Comparison of ENCODE assay signal across 8 cellular contexts in the genomic region with DNA sequence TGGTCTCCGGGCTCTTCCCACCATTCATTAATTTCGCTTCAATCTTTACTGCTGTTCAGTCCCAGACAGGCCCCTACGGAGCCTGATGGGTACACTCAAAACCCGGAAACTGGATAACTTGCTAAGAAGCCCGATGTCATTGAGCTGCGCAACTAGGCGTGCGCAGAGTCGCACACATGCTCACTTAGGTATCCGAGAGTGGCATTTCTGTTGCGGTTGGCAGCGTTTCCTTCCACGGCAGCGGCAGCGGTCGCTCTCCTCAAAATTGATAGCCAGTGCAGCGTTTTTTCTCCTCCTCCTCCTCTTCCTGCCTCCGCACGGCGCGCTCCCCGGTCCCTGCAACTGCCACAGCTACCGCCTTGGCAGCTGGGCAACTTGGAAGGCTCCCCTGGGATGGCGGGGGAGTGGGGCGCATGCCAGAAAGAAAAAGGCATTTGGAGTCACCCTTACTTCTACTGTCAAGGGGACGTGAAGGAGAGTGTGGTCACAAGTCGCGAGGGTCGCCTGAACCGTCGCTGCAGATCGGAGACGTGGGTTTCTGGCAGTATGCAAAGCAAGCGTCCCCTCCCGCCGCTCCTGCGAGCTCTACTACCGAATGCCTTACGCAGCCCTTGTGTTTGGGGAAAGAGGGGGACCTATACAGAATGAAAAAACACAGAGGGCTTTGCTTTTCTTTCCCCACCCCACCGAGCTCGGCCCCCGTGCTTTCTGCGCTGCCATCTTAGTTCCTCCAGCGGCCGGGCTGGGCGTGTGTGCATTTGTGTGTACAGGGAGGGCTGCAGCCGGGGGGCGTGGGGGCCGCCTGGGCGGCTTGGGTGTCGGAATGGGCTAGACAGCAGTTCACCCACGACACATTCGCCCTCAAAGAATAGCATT. TPM values are rescaled to one million over a fixed set of nuclear protein-coding genes. Genes with fewer than 3 reads are reported as not detected.
DNase-seq lines count a peak whose midpoint lies in the region; ATAC-seq and TF ChIP-seq lines count a peak whose summit lies in the region.

No MANE protein-coding gene starts in this region.

- H3K9me3 ChIP-seq in ES-I3 (ENCODE audit: control insufficient read depth, insufficient read depth, low read length) (no peaks in the 10 kb centered on the region), H9 (ENCODE audit: control insufficient read depth, low read depth, low read length) (no peaks in the 10 kb centered on the region), neural cell (ENCODE audit: low read length) (no peaks in the 10 kb centered on the region)

- H2AK5ac ChIP-seq in H9 (ENCODE audit: insufficient read length, low read length) = no peak overlapping the region

- peaks cover 29% of the 10 kb centered on the region for H3K27me3 Mint-ChIP-seq in H9 (ENCODE audit: low read depth)
- no peaks in the 10 kb centered on the region for H3K27me3 Mint-ChIP-seq in stimulated activated naive CD8-positive, alpha-beta T cell treated with anti-CD3 and anti-CD28 coated beads, Interleukin-15, amount 100 ng/mL, for 72 hours

- ATAC-seq in stimulated activated naive CD8-positive, alpha-beta T cell treated with anti-CD3 and anti-CD28 coated beads, Interleukin-15, amount 100 ng/mL, for 72 hours = peak; percentile 77

- no peak overlapping the region for H4K91ac ChIP-seq in H9 (ENCODE audit: insufficient read length, low read depth, low read length)

- H3K4me3 Mint-ChIP-seq in H9 = peak overlapping the region; percentile 86 to 95
- peak overlapping the region; percentile 86 to 99 for H3K4me3 Mint-ChIP-seq in stimulated activated naive CD8-positive, alpha-beta T cell treated with anti-CD3 and anti-CD28 coated beads, Interleukin-15, amount 100 ng/mL, for 72 hours

- no peak overlapping the region for H3K18ac ChIP-seq in H9 (ENCODE audit: insufficient read length, low read depth, low read length)

- peak overlapping the region; percentile 8; the same call in 1 of the 2 replicates for H3K14ac ChIP-seq in H9 (ENCODE audit: insufficient read depth, low read length)

- H3K27ac ChIP-seq in H9 (ENCODE audit: insufficient read length, low read depth, low read length) = no peak overlapping the region
- H3K27ac ChIP-seq in neural cell (ENCODE audit: low read length) = peak overlapping the region; percentile 97

- peak overlapping the region; percentile 83 for H2AFZ ChIP-seq in H9 (ENCODE audit: low read length)
- peak overlapping the region; percentile 95 for H2AFZ ChIP-seq in neural cell (ENCODE audit: low read depth, low read length)

- TF ChIP-seq CTCF in H9 (conservative IDR thresholded peaks at IDR 0.05) (no peak), foreskin fibroblast (IDR thresholded peaks at IDR 0.05; ENCODE audit: low read depth, low read length) (no peak), neural cell (IDR thresholded peaks at IDR 0.05; ENCODE audit: poor library complexity, severe bottlenecking) (no peak)

- no peak overlapping the region for H3K56ac ChIP-seq in H9 (ENCODE audit: insufficient read length, low read depth, low read length)

- peak; percentile 50 for TF ChIP-seq RAD21 in neural cell (conservative IDR thresholded peaks at IDR 0.05)

- H3K27me3 ChIP-seq in H9 (ENCODE audit: insufficient read depth, low read length) (peaks cover 3% of the 10 kb centered on the region; the same call in 1 of the 2 replicates), neural cell (ENCODE audit: insufficient read depth, low read depth, low read length) (no peaks in the 10 kb centered on the region)

- H2BK15ac ChIP-seq in H9 (ENCODE audit: low read depth, low read length) = no peak overlapping the region

- no peak overlapping the region for H4K8ac ChIP-seq in H9 (replicated peaks; ENCODE audit: insufficient read length, low read depth, low read length)

- WGBS in H9 (ENCODE audit: extremely low coverage, insufficient read length, low lambda C conversion rate) = no CpG with 5 or more reads among the region's 53 CpGs

- no peak overlapping the region for H2BK12ac ChIP-seq in H9 (ENCODE audit: insufficient read length, low read depth, low read length)

- H3K79me2 ChIP-seq in H9 (ENCODE audit: insufficient read depth, low read length) (no peaks in the 10 kb centered on the region; the same call in 1 of the 2 replicates), neural cell (replicated peaks; ENCODE audit: insufficient read depth, low read length) (peaks cover 14% of the 10 kb centered on the region)

- H3K4me1 ChIP-seq in ES-I3 (ENCODE audit: insufficient read depth, low read length) = peaks cover 5% of the 10 kb centered on the region; the same call in 1 of the 2 replicates
- no peaks in the 10 kb centered on the region for H3K4me1 ChIP-seq in H9 (ENCODE audit: insufficient read depth, low read length)

- no peak overlapping the region for H2BK120ac ChIP-seq in H9 (ENCODE audit: low read depth, low read length, poor library complexity, severe bottlenecking)

- peak overlapping the region; percentile 88 for H3K9ac ChIP-seq in ES-I3 (ENCODE audit: low read depth, low read length)
- peak overlapping the region; percentile 56 for H3K9ac ChIP-seq in H9 (ENCODE audit: extremely low read depth, insufficient read length, low read length)
- peak overlapping the region; percentile 90 for H3K9ac ChIP-seq in neural cell (ENCODE audit: low read length)

- H2BK20ac ChIP-seq in H9 (ENCODE audit: low read depth, low read length, poor library complexity, severe bottlenecking) = no peak overlapping the region

- no peaks in the 10 kb centered on the region for H3K36me3 Mint-ChIP-seq in H9 (ENCODE audit: insufficient read depth in 1 of 3, low read depth in 3 of 3)

- TF ChIP-seq EP300 in neural cell (conservative IDR thresholded peaks at IDR 0.05; ENCODE audit: poor library complexity, severe bottlenecking) = peak; percentile 74

- no peak overlapping the region for H4K5ac ChIP-seq in H9 (ENCODE audit: insufficient read length, low read depth, low read length)

- H3K23ac ChIP-seq in H9 (ENCODE audit: insufficient read length, low read depth, low read length) = no peak overlapping the region

- peaks cover 7% of the 10 kb centered on the region for H3F3A ChIP-seq in neural cell (ENCODE audit: insufficient read depth, low read length, poor library complexity, severe bottlenecking)

- H3K9me2 ChIP-seq in neural cell (ENCODE audit: insufficient read depth, low read length) = no peaks in the 10 kb centered on the region

- peaks cover 18% of the 10 kb centered on the region for H3K23me2 ChIP-seq in H9 (ENCODE audit: insufficient read length, low read depth, low read length, poor library complexity, severe bottlenecking)

- H3K4me2 ChIP-seq in H9 (ENCODE audit: insufficient read depth, insufficient read length, low read length) (peak overlapping the region; percentile 72), neural cell (ENCODE audit: low read length) (peak overlapping the region; percentile 78)

- DNase-seq in H9 (peak; percentile 80), M059J (ENCODE audit: low read depth) (peak; percentile 95), foreskin fibroblast (peak; percentile 98)
- peak; percentile 95 for DNase-seq in activated effector memory CD4-positive, alpha-beta T cell treated with anti-CD3 and anti-CD28 coated beads, Interleukin-2, amount 50 U/mL, for 16 hours
- peak; percentile 90 to 94 for DNase-seq in stimulated activated naive CD8-positive, alpha-beta T cell treated with anti-CD3 and anti-CD28 coated beads, Interleukin-15, amount 100 ng/mL, for 72 hours

- no peaks in the 10 kb centered on the region for H3K79me1 ChIP-seq in H9 (ENCODE audit: insufficient read depth, low read depth, low read length, poor library complexity, severe bottlenecking)

- H3K4ac ChIP-seq in H9 (ENCODE audit: low read depth, low read length) = no peak overlapping the region

- peak; percentile 88 for TF ChIP-seq POLR2A in Raji (IDR thresholded peaks at IDR 0.05; ENCODE audit: insufficient read depth, low read depth, low read length)

- H3K27ac Mint-ChIP-seq in H9 = peak overlapping the region; percentile 71 to 87 (median 85); a peak in 4 of 7 replicates
- peak overlapping the region; percentile 98 to 100 for H3K27ac Mint-ChIP-seq in stimulated activated naive CD8-positive, alpha-beta T cell treated with anti-CD3 and anti-CD28 coated beads, Interleukin-15, amount 100 ng/mL, for 72 hours

- H4K20me1 ChIP-seq in H9 (ENCODE audit: control insufficient read depth, insufficient read depth, insufficient read length) = no peaks in the 10 kb centered on the region
- peaks cover 4% of the 10 kb centered on the region for H4K20me1 ChIP-seq in neural cell (ENCODE audit: insufficient read depth)

- H3K9me3 Mint-ChIP-seq in H9 = no peaks in the 10 kb centered on the region
- H3K9me3 Mint-ChIP-seq in stimulated activated naive CD8-positive, alpha-beta T cell treated with anti-CD3 and anti-CD28 coated beads, Interleukin-15, amount 100 ng/mL, for 72 hours = no peaks in the 10 kb centered on the region

- no peak overlapping the region for H3T11ph ChIP-seq in H9 (ENCODE audit: low read length)

- no peak overlapping the region for H2BK5ac ChIP-seq in H9 (ENCODE audit: insufficient read length, low read length)

- H3K4me3 ChIP-seq in foreskin fibroblast (ENCODE audit: low read depth in 1 of 2, low read length in 2 of 2) (peak overlapping the region; percentile 79 to 83), neural cell (ENCODE audit: low read length) (peak overlapping the region; percentile 80)

- H3K36me3 ChIP-seq in ES-I3 (ENCODE audit: insufficient read depth, low read length) = no peaks in the 10 kb centered on the region
- H3K36me3 ChIP-seq in neural cell (ENCODE audit: insufficient read depth, low read length) = no peaks in the 10 kb centered on the region

- H3K4me1 Mint-ChIP-seq in H9 = peaks cover 27 to 38% of the 10 kb centered on the region in 2 experiments
- peaks cover 31% of the 10 kb centered on the region for H3K4me1 Mint-ChIP-seq in stimulated activated naive CD8-positive, alpha-beta T cell treated with anti-CD3 and anti-CD28 coated beads, Interleukin-15, amount 100 ng/mL, for 72 hours

TF ChIP-seq in neural cell, 6 proteins besides CTCF, POLR2A, EP300 and RAD21 (continues in another document):
- no peak for TF ChIP-seq EZH2 (IDR thresholded peaks at IDR 0.05; ENCODE audit: borderline replicate concordance, insufficient read depth, low read length, poor library complexity, severe bottlenecking)
- TF ChIP-seq MXI1 (conservative IDR thresholded peaks at IDR 0.05; ENCODE audit: poor library complexity, severe bottlenecking) = peak; percentile 90

RNA-seq across cellular contexts. Expression of gene MYCBP2, which starts 2.5 kb away (rescaled TPM):
- 26.7 and 32.0 TPM in 2 replicates for total RNA-seq in H9 (2021)
- total RNA-seq in M059J (2014; rRNA removed; shearing (Covaris generic)) = 22.8 and 26.7 TPM in 2 replicates
- polyA plus RNA-seq in neural cell = 135 and 144 TPM in 2 replicates
- 375 and 421 TPM in 2 replicates for polyA minus RNA-seq in neural cell
